8 cellular contexts compared by ENCODE assay signal in genomic region chr14:69152181-69152943, GRCh38. TPM values are rescaled to one million over a fixed set of nuclear protein-coding genes. Genes with fewer than 3 reads are reported as not detected.
DNase-seq lines count a peak whose midpoint lies in the region; ATAC-seq and TF ChIP-seq lines count a peak whose summit lies in the region.

No MANE protein-coding gene starts in this region.

- H3K79me2 ChIP-seq in PC-9 (ENCODE audit: low read depth) = peaks cover 47% of the 10 kb centered on the region

- no peaks in the 10 kb centered on the region for H3K27me3 Mint-ChIP-seq in activated naive CD8-positive, alpha-beta T cell treated with anti-CD3 and anti-CD28 coated beads for 36 hours
- H3K27me3 Mint-ChIP-seq in progenitor cell of endocrine pancreas = no peaks in the 10 kb centered on the region

- peak overlapping the region; percentile 88 for H3K4me3 ChIP-seq in GM08714 (ENCODE audit: low read length)
- H3K4me3 ChIP-seq in PC-9 = peak overlapping the region; percentile 95

- H3K4me3 Mint-ChIP-seq in activated naive CD8-positive, alpha-beta T cell treated with anti-CD3 and anti-CD28 coated beads for 36 hours = peak overlapping the region; percentile 93
- peak overlapping the region; percentile 90 for H3K4me3 Mint-ChIP-seq in progenitor cell of endocrine pancreas (ENCODE audit: low read depth)

- H3K27me3 ChIP-seq in PC-9 (ENCODE audit: insufficient read depth, low read depth) = no peaks in the 10 kb centered on the region

- H3K4me1 ChIP-seq in PC-9 (replicated peaks; ENCODE audit: insufficient read depth) = peaks cover 17% of the 10 kb centered on the region

- peak overlapping the region; percentile 47; the same call in 1 of the 2 replicates for H3K27ac ChIP-seq in PC-9

- no peaks in the 10 kb centered on the region for H3K9me2 ChIP-seq in PC-9 (ENCODE audit: insufficient read depth)

- peak overlapping the region; percentile 92 for H3K27ac Mint-ChIP-seq in activated naive CD8-positive, alpha-beta T cell treated with anti-CD3 and anti-CD28 coated beads for 36 hours
- H3K27ac Mint-ChIP-seq in progenitor cell of endocrine pancreas = peak overlapping the region; percentile 97

- CTCF ChIA-PET in PC-9 (lab: Charles Lee) = interaction anchor here (0.5 to 0.8 kb wide), 10 partner anchors 9 to 1992 kb away, joined by 3 to 17 read pairs (median 4); no protein-coding TSS in a partner anchor

- ATAC-seq in HG02973 (IDR thresholded peaks at IDR 0.05; ENCODE audit: unreplicated experiment) (peak; percentile 2), Right ventricle myocardium superior (ENCODE audit: poor library complexity) (peak; percentile 38), HG03565 (IDR thresholded peaks at IDR 0.05; ENCODE audit: unreplicated experiment) (no peak)

- H3F3A ChIP-seq in PC-9 (ENCODE audit: insufficient read depth, low read depth) = peaks cover 16% of the 10 kb centered on the region

- DNase-seq in PC-9 = no peak
- peak; percentile 9 for DNase-seq in activated naive CD8-positive, alpha-beta T cell treated with anti-CD3 and anti-CD28 coated beads for 36 hours
- DNase-seq in Right ventricle myocardium superior = no peak
- DNase-seq in progenitor cell of endocrine pancreas (ENCODE audit: low spot score, unreplicated experiment) = no peak
- DNase-seq in SKM-1 (lab: John Stamatoyannopoulos, UW; ENCODE audit: unreplicated experiment) = no peak

- no peak for TF ChIP-seq CTCF in PC-9 (conservative IDR thresholded peaks at IDR 0.05)
- no peak for TF ChIP-seq CTCF in progenitor cell of endocrine pancreas (IDR thresholded peaks at IDR 0.05; ENCODE audit: unreplicated experiment)

- H3K36me3 Mint-ChIP-seq in activated naive CD8-positive, alpha-beta T cell treated with anti-CD3 and anti-CD28 coated beads for 36 hours = peaks cover 9% of the 10 kb centered on the region
- H3K36me3 Mint-ChIP-seq in progenitor cell of endocrine pancreas (ENCODE audit: insufficient read depth) = peaks cover 6% of the 10 kb centered on the region

- peaks cover 39% of the 10 kb centered on the region for H3K4me1 Mint-ChIP-seq in activated naive CD8-positive, alpha-beta T cell treated with anti-CD3 and anti-CD28 coated beads for 36 hours
- peaks cover 27% of the 10 kb centered on the region for H3K4me1 Mint-ChIP-seq in progenitor cell of endocrine pancreas (ENCODE audit: low read depth)

- H3K36me3 ChIP-seq in PC-9 (ENCODE audit: low read depth) = peaks cover 19% of the 10 kb centered on the region; the same call in 1 of the 2 replicates

- intact Hi-C loops in PC-9 (cut with micrococcal nuclease; ENCODE audit: unreplicated experiment) (loop anchor here (2.0 to 5.0 kb wide), 2 partner anchors 38 to 175 kb away; partner anchors contain the start of genes ACTN1 and EXD2), Right ventricle myocardium superior (cut with DNase I) (no loop called here)

- peaks cover 5% of the 10 kb centered on the region; the same call in 1 of the 2 replicates for H4K20me1 ChIP-seq in PC-9 (ENCODE audit: insufficient read depth)

- no peaks in the 10 kb centered on the region for H3K9me3 Mint-ChIP-seq in activated naive CD8-positive, alpha-beta T cell treated with anti-CD3 and anti-CD28 coated beads for 36 hours
- no peaks in the 10 kb centered on the region for H3K9me3 Mint-ChIP-seq in progenitor cell of endocrine pancreas (ENCODE audit: low read depth)

- no peaks in the 10 kb centered on the region for H3K9me3 ChIP-seq in PC-9 (ENCODE audit: insufficient read depth, low read depth)

- no TSS peak for BruUV-seq in PC-9 (replicated peaks; lab: Mats Ljungman, UMichigan)

- H3K4me2 ChIP-seq in PC-9 = peak overlapping the region; percentile 87

- peak overlapping the region; percentile 94 for H2AFZ ChIP-seq in PC-9

- POLR2A ChIA-PET in PC-9 (lab: Charles Lee; ENCODE audit: unreplicated experiment) = interaction anchor here (0.7 kb wide), 2 partner anchors 23 to 964 kb away, joined by 5 read pairs; no protein-coding TSS in a partner anchor

RNA-seq across cellular contexts. Expression of gene DCAF5, which starts 0.6 kb away (rescaled TPM):
- total RNA-seq in PC-9 (2021) = 26.2 and 29.1 TPM in 2 replicates
- total RNA-seq in activated naive CD8-positive, alpha-beta T cell treated with anti-CD3 and anti-CD28 coated beads for 36 hours = 10 to 100 TPM; 33.4 to 35.1 TPM
- total RNA-seq in Right ventricle myocardium superior = 53.4 TPM
- 90.3 and 92.5 TPM in 2 replicates for total RNA-seq in progenitor cell of endocrine pancreas

RNA-seq across cellular contexts. Expression of gene EXD2, which starts 38.9 kb away (rescaled TPM):
- total RNA-seq in PC-9 (2021) = 21.4 and 25.5 TPM in 2 replicates
- 10 to 100 TPM; 12.0 to 13.0 TPM for total RNA-seq in activated naive CD8-positive, alpha-beta T cell treated with anti-CD3 and anti-CD28 coated beads for 36 hours
- total RNA-seq in Right ventricle myocardium superior = 16.7 TPM
- total RNA-seq in progenitor cell of endocrine pancreas = 40.4 and 44.2 TPM in 2 replicates
